In the genomic region with DNA sequence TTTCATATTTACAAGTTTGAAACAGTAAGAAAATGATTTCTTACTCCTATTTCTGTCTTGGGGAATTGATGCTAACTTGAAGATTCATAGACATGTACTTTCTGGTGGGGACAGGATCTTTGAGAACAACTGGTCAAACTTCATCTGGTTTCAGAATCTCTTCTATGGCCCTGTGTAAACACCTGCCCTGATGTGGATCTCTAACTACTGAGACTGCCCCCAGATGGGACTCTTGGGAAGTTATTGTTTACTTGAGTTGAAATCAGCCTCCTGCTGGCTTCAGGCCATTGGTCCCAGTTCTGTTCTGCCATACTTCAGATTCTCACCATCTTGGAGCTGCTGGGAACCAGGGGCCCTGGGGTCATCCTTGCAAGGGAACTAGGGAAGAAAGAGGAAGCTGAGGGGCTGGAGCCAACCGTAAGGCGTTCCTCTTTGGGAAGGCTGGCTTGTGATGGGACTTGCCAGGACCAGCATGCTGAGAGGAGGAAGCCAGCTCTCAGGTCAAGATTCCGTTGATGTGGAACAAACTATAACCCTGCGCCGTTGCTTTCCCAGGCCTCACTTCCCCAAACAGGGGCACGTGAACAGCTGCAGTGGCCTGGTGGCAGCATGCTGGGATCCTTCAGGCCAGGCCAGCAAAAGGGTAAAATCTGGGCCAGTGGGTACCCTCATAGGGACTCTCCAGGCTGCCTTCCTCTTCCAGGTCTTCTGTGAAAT, we compare ENCODE assay signal across 15 cellular contexts.
DNase-seq lines count a peak whose midpoint lies in the region; ATAC-seq, FAIRE-seq and TF ChIP-seq lines count a peak whose summit lies in the region.
"Had no signal": no experiment of that assay in that cellular context is flagged by ENCODE, and none has a peak within 500 bp of the region (broad histone marks: within the 10 kb centered on the region; RNA-seq: fewer than 3 reads in every experiment).

No MANE protein-coding gene starts in this region.

- intact Hi-C loops in gastrocnemius medialis (cut with DNase I; ENCODE audit: low total_unique reads), result loop anchor here (10.0 kb wide), 1 partner anchor 131 kb away; no protein-coding TSS in a partner anchor

- H3K27me3 Mint-ChIP-seq in glutamatergic neuron (ENCODE audit: unreplicated experiment), result no peaks in the 10 kb centered on the region
- H3K27me3 Mint-ChIP-seq: activated CD4-positive, alpha-beta T cell treated with anti-CD3 and anti-CD28 coated beads, Interleukin-2, amount 10 ng/mL, durations not matched to agents 7 days and 5 days had no signal

- H3K27me3 ChIP-seq in gastrocnemius medialis, result no peaks in the 10 kb centered on the region
- no peaks in the 10 kb centered on the region for H3K27me3 ChIP-seq in SK-N-SH (ENCODE audit: insufficient read depth)

- CTCF ChIA-PET in SK-N-SH (lab: Yijun Ruan, JAX), result no interaction called here

- H3K9me3 ChIP-seq in gastrocnemius medialis (no peaks in the 10 kb centered on the region), SK-N-SH (no peaks in the 10 kb centered on the region)

- no peak overlapping the region for H3K9ac ChIP-seq in SK-N-SH

- no peaks in the 10 kb centered on the region for H3K79me2 ChIP-seq in SK-N-SH (ENCODE audit: insufficient read depth)

- H3K27ac ChIP-seq in gastrocnemius medialis, result no peak overlapping the region
- H3K27ac ChIP-seq in SK-N-SH (ENCODE audit: low read depth in 2 of 2, low read length in 1 of 2), result no peak overlapping the region

- H3K4me1 Mint-ChIP-seq in glutamatergic neuron (ENCODE audit: low read depth, unreplicated experiment), result peaks cover 22% of the 10 kb centered on the region

- POLR2A ChIA-PET in SK-N-SH (lab: Yijun Ruan, JAX), result no interaction called here

- no peak overlapping the region for H3K4me3 Mint-ChIP-seq in glutamatergic neuron (ENCODE audit: unreplicated experiment)
- H3K4me3 Mint-ChIP-seq: activated CD4-positive, alpha-beta T cell treated with anti-CD3 and anti-CD28 coated beads, Interleukin-2, amount 10 ng/mL, durations not matched to agents 7 days and 5 days had no signal

- no peak for TF ChIP-seq POLR2A in gastrocnemius medialis (IDR thresholded peaks at IDR 0.05)

- H3K27ac Mint-ChIP-seq in glutamatergic neuron (ENCODE audit: unreplicated experiment), result no peak overlapping the region
- H3K27ac Mint-ChIP-seq: activated CD4-positive, alpha-beta T cell treated with anti-CD3 and anti-CD28 coated beads, Interleukin-2, amount 10 ng/mL, durations not matched to agents 7 days and 5 days had no signal

- no peaks in the 10 kb centered on the region for H3F3A ChIP-seq in SK-N-SH (replicated peaks; ENCODE audit: insufficient read depth)

- no peaks in the 10 kb centered on the region for H3K36me3 ChIP-seq in gastrocnemius medialis
- no peaks in the 10 kb centered on the region for H3K36me3 ChIP-seq in SK-N-SH (replicated peaks in 1 of 2; ENCODE audit: control insufficient read depth in 1 of 2, insufficient read depth in 2 of 2, low read length in 1 of 2)

- no peak overlapping the region for H2AFZ ChIP-seq in SK-N-SH (ENCODE audit: low read depth)

- H4K20me1 ChIP-seq in SK-N-SH (ENCODE audit: insufficient read depth), result no peaks in the 10 kb centered on the region

- no peak overlapping the region for H3K4me3 ChIP-seq in gastrocnemius medialis
- H3K4me3 ChIP-seq in SK-N-SH (ENCODE audit: low read depth in 2 of 2, low read length in 1 of 2), result no peak overlapping the region

- in situ Hi-C loops in KBM-7 (cut with MboI; ENCODE audit: low pct_unique_long_range_greater_than_20kb, low sequenced_read_pairs) (no loop called here), gastrocnemius medialis (cut with MboI; ENCODE audit: low sequenced_read_pairs in 4 of 4) (no loop called here)

- no peak overlapping the region for H3K4me2 ChIP-seq in SK-N-SH

- no peak for ATAC-seq in gastrocnemius medialis
- ATAC-seq: stimulated activated naive CD8-positive, alpha-beta T cell treated with anti-CD3 and anti-CD28 coated beads, Interleukin-15, Interleukin-2, amounts not matched to agents 100 U/mL and 50 U/mL, for 24 hours had no signal

- FAIRE-seq in GM19239 (lab: Jason Lieb, UNC), result peak; percentile 73
- FAIRE-seq: keratinocyte had no signal

- TF ChIP-seq EP300 in SK-N-SH (IDR thresholded peaks at IDR 0.05; ENCODE audit: borderline replicate concordance in 1 of 2, low read depth in 1 of 2, low read length in 1 of 2), result no peak

- H3K36me3 Mint-ChIP-seq in glutamatergic neuron (ENCODE audit: unreplicated experiment), result no peaks in the 10 kb centered on the region

- DNase-seq in GM19239 (ENCODE audit: insufficient read length, low spot score) (no peak), KBM-7 (peak; percentile 75), germinal center (ENCODE audit: low spot score) (peak; percentile 35), gastrocnemius medialis (peak; percentile 23 to 42), NCI-H1436 (lab: John Stamatoyannopoulos, UW) (no peak), glutamatergic neuron (no peak), DMS114 treated with DMSO at 0.1 percent for 48 hours (lab: John Stamatoyannopoulos, UW; ENCODE audit: unreplicated experiment) (no peak), SK-N-SH (no peak)
- DNase-seq: activated CD4-positive, alpha-beta T cell treated with anti-CD3 and anti-CD28 coated beads, Interleukin-2, amount 10 ng/mL, durations not matched to agents 7 days and 5 days; activated naive CD4-positive, alpha-beta T cell treated with Interleukin-2 at 50 U/mL for 16 hours; COR-L47; NCI-H446 treated with DMSO at 0.1 percent for 48 hours; stimulated activated CD4-positive, alpha-beta T cell treated with anti-CD3 and anti-CD28 coated beads, Interleukin-1b, Interleukin-23, amount 100 ng/mL, for 48 hours; stimulated activated naive CD8-positive, alpha-beta T cell treated with anti-CD3 and anti-CD28 coated beads, Interleukin-15, Interleukin-2, amounts not matched to agents 100 U/mL and 50 U/mL, for 24 hours had no signal

- WGBS in SK-N-SH (ENCODE audit: low lambda C conversion rate), result 30% methylated on average over 2 of the region's 6 CpGs

- H3K9me3 Mint-ChIP-seq in glutamatergic neuron (ENCODE audit: unreplicated experiment), result peaks cover 5% of the 10 kb centered on the region

- no peak for TF ChIP-seq RAD21 in SK-N-SH (IDR thresholded peaks at IDR 0.05; ENCODE audit: low read length)

- TF ChIP-seq CTCF in gastrocnemius medialis (IDR thresholded peaks at IDR 0.05 in 4 of 5, conservative IDR thresholded peaks at IDR 0.05 in 1 of 5), result no peak
- TF ChIP-seq CTCF in glutamatergic neuron (IDR thresholded peaks at IDR 0.05; ENCODE audit: partially characterized antibody, unreplicated experiment), result no peak
- TF ChIP-seq CTCF in SK-N-SH (IDR thresholded peaks at IDR 0.05), result no peak

- H3K9me2 ChIP-seq in SK-N-SH, result no peaks in the 10 kb centered on the region

- no peaks in the 10 kb centered on the region for H3K4me1 ChIP-seq in gastrocnemius medialis
- H3K4me1 ChIP-seq in SK-N-SH (ENCODE audit: control insufficient read depth in 1 of 2, insufficient read depth in 2 of 2, low read depth in 1 of 2, low read length in 1 of 2), result peaks cover 0 to 8% of the 10 kb centered on the region in 2 experiments; a peak in 2 of 4 replicates

TF ChIP-seq in SK-N-SH, 30 proteins besides CTCF, POLR2A, EP300 and RAD21 (continues in another document):
- TF ChIP-seq EZH2phosphoT487 (IDR thresholded peaks at IDR 0.05; ENCODE audit: borderline replicate concordance, low read depth), result no peak
- no peak for TF ChIP-seq FOXJ3 (CRISPR knock-in tag; IDR thresholded peaks at IDR 0.05)
- TF ChIP-seq TEAD4 (IDR thresholded peaks at IDR 0.05; ENCODE audit: borderline replicate concordance, insufficient read depth), result no peak
- TF ChIP-seq TCF12 (IDR thresholded peaks at IDR 0.05), result no peak
- no peak for TF ChIP-seq MXI1 (IDR thresholded peaks at IDR 0.05; ENCODE audit: low read depth, low read length)
- no peak for TF ChIP-seq SIN3A (IDR thresholded peaks at IDR 0.05; ENCODE audit: borderline replicate concordance, low read depth, low read length)
- TF ChIP-seq, protein P1, sequence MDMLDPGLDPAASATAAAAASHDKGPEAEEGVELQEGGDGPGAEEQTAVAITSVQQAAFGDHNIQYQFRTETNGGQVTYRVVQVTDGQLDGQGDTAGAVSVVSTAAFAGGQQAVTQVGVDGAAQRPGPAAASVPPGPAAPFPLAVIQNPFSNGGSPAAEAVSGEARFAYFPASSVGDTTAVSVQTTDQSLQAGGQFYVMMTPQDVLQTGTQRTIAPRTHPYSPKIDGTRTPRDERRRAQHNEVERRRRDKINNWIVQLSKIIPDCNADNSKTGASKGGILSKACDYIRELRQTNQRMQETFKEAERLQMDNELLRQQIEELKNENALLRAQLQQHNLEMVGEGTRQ (IDR thresholded peaks at IDR 0.05; ENCODE audit: borderline replicate concordance, low read depth, low read length), result no peak
- TF ChIP-seq, protein P2, sequence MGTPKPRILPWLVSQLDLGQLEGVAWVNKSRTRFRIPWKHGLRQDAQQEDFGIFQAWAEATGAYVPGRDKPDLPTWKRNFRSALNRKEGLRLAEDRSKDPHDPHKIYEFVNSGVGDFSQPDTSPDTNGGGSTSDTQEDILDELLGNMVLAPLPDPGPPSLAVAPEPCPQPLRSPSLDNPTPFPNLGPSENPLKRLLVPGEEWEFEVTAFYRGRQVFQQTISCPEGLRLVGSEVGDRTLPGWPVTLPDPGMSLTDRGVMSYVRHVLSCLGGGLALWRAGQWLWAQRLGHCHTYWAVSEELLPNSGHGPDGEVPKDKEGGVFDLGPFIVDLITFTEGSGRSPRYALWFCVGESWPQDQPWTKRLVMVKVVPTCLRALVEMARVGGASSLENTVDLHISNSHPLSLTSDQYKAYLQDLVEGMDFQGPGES (IDR thresholded peaks at IDR 0.05; ENCODE audit: low read depth, low read length), result no peak
- no peak for TF ChIP-seq GABPA (IDR thresholded peaks at IDR 0.05; ENCODE audit: low read depth)
- TF ChIP-seq JUND (IDR thresholded peaks at IDR 0.05), result no peak
- no peak for TF ChIP-seq YY1 (IDR thresholded peaks at IDR 0.05; ENCODE audit: low read depth)
- TF ChIP-seq, protein P3, sequence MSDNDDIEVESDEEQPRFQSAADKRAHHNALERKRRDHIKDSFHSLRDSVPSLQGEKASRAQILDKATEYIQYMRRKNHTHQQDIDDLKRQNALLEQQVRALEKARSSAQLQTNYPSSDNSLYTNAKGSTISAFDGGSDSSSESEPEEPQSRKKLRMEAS (IDR thresholded peaks at IDR 0.05; ENCODE audit: low read depth), result no peak
- TF ChIP-seq, protein P4, sequence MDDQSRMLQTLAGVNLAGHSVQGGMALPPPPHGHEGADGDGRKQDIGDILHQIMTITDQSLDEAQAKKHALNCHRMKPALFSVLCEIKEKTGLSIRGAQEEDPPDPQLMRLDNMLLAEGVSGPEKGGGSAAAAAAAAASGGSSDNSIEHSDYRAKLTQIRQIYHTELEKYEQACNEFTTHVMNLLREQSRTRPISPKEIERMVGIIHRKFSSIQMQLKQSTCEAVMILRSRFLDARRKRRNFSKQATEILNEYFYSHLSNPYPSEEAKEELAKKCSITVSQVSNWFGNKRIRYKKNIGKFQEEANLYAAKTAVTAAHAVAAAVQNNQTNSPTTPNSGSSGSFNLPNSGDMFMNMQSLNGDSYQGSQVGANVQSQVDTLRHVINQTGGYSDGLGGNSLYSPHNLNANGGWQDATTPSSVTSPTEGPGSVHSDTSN (IDR thresholded peaks at IDR 0.05), result no peak
- TF ChIP-seq POLR2AphosphoS5 (IDR thresholded peaks at IDR 0.05; ENCODE audit: low read depth, low read length), result no peak
- no peak for TF ChIP-seq NFIC (IDR thresholded peaks at IDR 0.05; ENCODE audit: borderline replicate concordance)

Comparison
In these comparisons a context has a peak if more than half of its experiments do, and no peak if none do; other contexts are left out.
1. DNase-seq: peak in KBM-7 (single experiment), germinal center (single experiment) and gastrocnemius medialis (2 of 2); none in GM19239 (single experiment), NCI-H1436 (single experiment), glutamatergic neuron (single experiment), DMS114 treated with DMSO at 0.1 percent for 48 hours (single experiment) and SK-N-SH (single experiment).